In genomic region chr1:244137725-244138124, GRCh38 we compare ENCODE assay signal across 15 cellular contexts.
A peak's percentile ranks its signal among the peaks of the same experiment; 100 is the strongest.
DNase-seq lines count a peak whose midpoint lies in the region; ATAC-seq, FAIRE-seq and TF ChIP-seq lines count a peak whose summit lies in the region.
"Had no signal": no experiment of that assay in that cellular context is flagged by ENCODE, and none has a peak within 500 bp of the region (broad histone marks: within the 10 kb centered on the region; RNA-seq: fewer than 3 reads in every experiment).

No MANE protein-coding gene starts in this region.

- H3K36me3 ChIP-seq in bronchial epithelial cell (ENCODE audit: control insufficient read depth, insufficient read depth, low read length) = no peaks in the 10 kb centered on the region
- H3K36me3 ChIP-seq: tibial nerve had no signal

- no peak overlapping the region for H3K27ac Mint-ChIP-seq in CD4-positive, alpha-beta T cell
- no peak overlapping the region for H3K27ac Mint-ChIP-seq in natural killer cell
- H3K27ac Mint-ChIP-seq: WTC11 had no signal

- H3K9me3 ChIP-seq in CD4-positive, alpha-beta T cell (ENCODE audit: control insufficient read depth, low read length) = no peaks in the 10 kb centered on the region
- H3K9me3 ChIP-seq: tibial nerve had no signal

- H3K4me3 ChIP-seq in bronchial epithelial cell (ENCODE audit: low read depth, low read length) = no peak overlapping the region
- H3K4me3 ChIP-seq: tibial nerve had no signal

- H3K27me3 Mint-ChIP-seq in CD4-positive, alpha-beta T cell = peaks cover 16% of the 10 kb centered on the region
- peaks cover 15 to 42% of the 10 kb centered on the region in 2 donors for H3K27me3 Mint-ChIP-seq in natural killer cell (ENCODE audit: low read depth in 2 of 2)

- no peaks in the 10 kb centered on the region for H3K36me3 Mint-ChIP-seq in CD4-positive, alpha-beta T cell (ENCODE audit: low read depth)
- no peaks in the 10 kb centered on the region for H3K36me3 Mint-ChIP-seq in natural killer cell
- H3K36me3 Mint-ChIP-seq: WTC11 had no signal

- no peak for DNase-seq in CD4-positive, alpha-beta T cell
- peak; percentile 15 for DNase-seq in KBM-7
- peak; percentile 6 for DNase-seq in bronchial epithelial cell (ENCODE audit: low read depth)
- no peak for DNase-seq in natural killer cell
- no peak for DNase-seq in occipital lobe (lab: John Stamatoyannopoulos, UW)
- no peak for DNase-seq in HUDEP-2 (lab: John Stamatoyannopoulos, UW; ENCODE audit: unreplicated experiment in 76 of 76)
- DNase-seq: amygdala, EL, NCI-H2171 treated with DMSO at 0.1 percent for 48 hours, RPMI8226 had no signal

- H3K9me3 Mint-ChIP-seq in CD4-positive, alpha-beta T cell = no peaks in the 10 kb centered on the region
- H3K9me3 Mint-ChIP-seq in natural killer cell = no peaks in the 10 kb centered on the region
- H3K9me3 Mint-ChIP-seq: WTC11 had no signal

- in situ Hi-C loops in KBM-7 (cut with MboI; ENCODE audit: low pct_unique_long_range_greater_than_20kb, low sequenced_read_pairs) = no loop called here

- no peaks in the 10 kb centered on the region for H3K27me3 ChIP-seq in CD4-positive, alpha-beta T cell (ENCODE audit: control insufficient read depth, insufficient read depth, low read length)
- no peaks in the 10 kb centered on the region for H3K27me3 ChIP-seq in bronchial epithelial cell (ENCODE audit: control insufficient read depth, insufficient read depth, low read length)

- no peak for TF ChIP-seq CTCF in CD4-positive, alpha-beta T cell (IDR thresholded peaks at IDR 0.05)
- TF ChIP-seq CTCF in bronchial epithelial cell (IDR thresholded peaks at IDR 0.05; ENCODE audit: insufficient read depth, low read length, severe bottlenecking) (no peak), natural killer cell (IDR thresholded peaks at IDR 0.05) (no peak)

- CTCF ChIA-PET in CD4-positive, alpha-beta T cell (lab: Charles Lee) = no interaction called here

- no peak for ATAC-seq in CD4-positive, alpha-beta T cell (ENCODE audit: poor library complexity)
- ATAC-seq in natural killer cell = peak in 1 of 3 donors; percentile 48
- no peak for ATAC-seq in HG02610 (IDR thresholded peaks at IDR 0.05; ENCODE audit: unreplicated experiment)
- ATAC-seq: WTC11 had no signal

- H3K27ac ChIP-seq in CD4-positive, alpha-beta T cell (ENCODE audit: low read depth, low read length) = no peak overlapping the region
- H3K27ac ChIP-seq: parathyroid adenoma, tibial nerve had no signal

- peaks cover 11% of the 10 kb centered on the region for H3K4me1 Mint-ChIP-seq in CD4-positive, alpha-beta T cell (ENCODE audit: low read depth)
- peaks cover 11 to 13% of the 10 kb centered on the region in 2 donors for H3K4me1 Mint-ChIP-seq in natural killer cell
- H3K4me1 Mint-ChIP-seq: WTC11 had no signal

- no peak for FAIRE-seq in bronchial epithelial cell (lab: Jason Lieb, UNC)
- FAIRE-seq: islet of Langerhans had no signal

- intact Hi-C loops in CD4-positive, alpha-beta T cell (cut with DNase I, micrococcal nuclease) = no loop called here
- intact Hi-C loops in natural killer cell (cut with micrococcal nuclease) = no loop called here

- POLR2A ChIA-PET in CD4-positive, alpha-beta T cell (lab: Charles Lee) = interaction anchor here (1.0 to 1.1 kb wide), 3 partner anchors 60 to 90 kb away, joined by 3 to 8 read pairs (median 5); no protein-coding TSS in a partner anchor

- H3K4me3 Mint-ChIP-seq in CD4-positive, alpha-beta T cell = peak overlapping the region; percentile 60
- H3K4me3 Mint-ChIP-seq in natural killer cell = peak overlapping the region; percentile 68
- H3K4me3 Mint-ChIP-seq: WTC11 had no signal

Comparison
In these comparisons a context has a peak if more than half of its experiments do, and no peak if none do; other contexts are left out.
1. DNase-seq: peak in KBM-7 (single experiment) and bronchial epithelial cell (single experiment); none in CD4-positive, alpha-beta T cell (0 of 10), natural killer cell (single experiment), occipital lobe (single experiment) and HUDEP-2 (0 of 76).